ENCODE assay signal across 16 cellular contexts in genomic region chr3:4992118-4992517, GRCh38. TPM values are rescaled to one million over a fixed set of nuclear protein-coding genes. Genes with fewer than 3 reads are reported as not detected.
A peak's percentile ranks its signal among the peaks of the same experiment; 100 is the strongest.
DNase-seq lines count a peak whose midpoint lies in the region; ATAC-seq and TF ChIP-seq lines count a peak whose summit lies in the region.
"Had no signal": no experiment of that assay in that cellular context is flagged by ENCODE, and none has a peak within 500 bp of the region (broad histone marks: within the 10 kb centered on the region; RNA-seq: fewer than 3 reads in every experiment).

No MANE protein-coding gene starts in this region.

- H3K4me3 ChIP-seq in RWPE2 (ENCODE audit: severe bottlenecking) = no peak overlapping the region
- no peak overlapping the region for H3K4me3 ChIP-seq in endodermal cell (ENCODE audit: low read length)
- H3K4me3 ChIP-seq in tibial artery = no peak overlapping the region
- H3K4me3 ChIP-seq: BLaER1 treated with 17β-estradiol and CSF1 and Interleukin-3, amounts not matched to agents 10 nM and 100 nM; GM12878; GM23338 had no signal

- H3K27ac ChIP-seq in RWPE2 (ENCODE audit: poor library complexity, severe bottlenecking) (peak overlapping the region; percentile 98), endodermal cell (ENCODE audit: low read depth, low read length) (no peak overlapping the region), tibial artery (peak overlapping the region; percentile 77 to 86)
- H3K27ac ChIP-seq: 22Rv1 had no signal

- H3K27me3 ChIP-seq in RWPE2 (ENCODE audit: insufficient read depth, poor library complexity, severe bottlenecking) = no peaks in the 10 kb centered on the region
- no peaks in the 10 kb centered on the region for H3K27me3 ChIP-seq in endodermal cell (ENCODE audit: control insufficient read depth, insufficient read depth, low read length, poor library complexity, severe bottlenecking)
- no peaks in the 10 kb centered on the region for H3K27me3 ChIP-seq in tibial artery

- H3K4me1 ChIP-seq in RWPE2 (ENCODE audit: insufficient read depth, poor library complexity, severe bottlenecking) = peaks cover 38% of the 10 kb centered on the region
- peaks cover 15% of the 10 kb centered on the region for H3K4me1 ChIP-seq in endodermal cell (ENCODE audit: control insufficient read depth, insufficient read depth, low read length)
- peaks cover 0 to 46% (median 27%) of the 10 kb centered on the region in 4 donors for H3K4me1 ChIP-seq in tibial artery

- no peaks in the 10 kb centered on the region for H3K9me3 Mint-ChIP-seq in activated CD4-positive, alpha-beta T cell treated with anti-CD3 and anti-CD28 coated beads, Interleukin-2, amount 10 ng/mL, durations not matched to agents 24 days and 14 days
- no peaks in the 10 kb centered on the region for H3K9me3 Mint-ChIP-seq in endodermal cell
- H3K9me3 Mint-ChIP-seq: CD4-positive, alpha-beta T cell; GM23338; H9 had no signal

- no peaks in the 10 kb centered on the region for H3K27me3 Mint-ChIP-seq in activated CD4-positive, alpha-beta T cell treated with anti-CD3 and anti-CD28 coated beads, Interleukin-2, amount 10 ng/mL, durations not matched to agents 24 days and 14 days
- peaks cover 2% of the 10 kb centered on the region for H3K27me3 Mint-ChIP-seq in endodermal cell (ENCODE audit: insufficient read depth)
- H3K27me3 Mint-ChIP-seq: CD4-positive, alpha-beta T cell had no signal

- H3K4me3 Mint-ChIP-seq in activated CD4-positive, alpha-beta T cell treated with anti-CD3 and anti-CD28 coated beads, Interleukin-2, amount 10 ng/mL, durations not matched to agents 24 days and 14 days = no peak overlapping the region
- no peak overlapping the region for H3K4me3 Mint-ChIP-seq in endodermal cell
- H3K4me3 Mint-ChIP-seq: CD4-positive, alpha-beta T cell; GM23338; H9 had no signal

- H3K4me1 Mint-ChIP-seq in activated CD4-positive, alpha-beta T cell treated with anti-CD3 and anti-CD28 coated beads, Interleukin-2, amount 10 ng/mL, durations not matched to agents 24 days and 14 days = peaks cover 39% of the 10 kb centered on the region
- H3K4me1 Mint-ChIP-seq in endodermal cell = peaks cover 10% of the 10 kb centered on the region

- ATAC-seq in RWPE2 (ENCODE audit: low read depth) (no peak), GM19395 (IDR thresholded peaks at IDR 0.05; ENCODE audit: unreplicated experiment) (no peak)
- ATAC-seq: GM12878, GM23338 had no signal

- intact Hi-C loops in activated CD4-positive, alpha-beta T cell treated with anti-CD3 and anti-CD28 coated beads, Interleukin-2, amount 10 ng/mL, durations not matched to agents 24 days and 14 days (cut with micrococcal nuclease) = no loop called here
- intact Hi-C loops in tibial artery (cut with DNase I; ENCODE audit: low total_unique reads) = no loop called here

- H3K9ac ChIP-seq in endodermal cell (ENCODE audit: extremely low read depth, low read length, poor library complexity, severe bottlenecking) = no peak overlapping the region
- H3K9ac ChIP-seq: BLaER1 treated with 17β-estradiol and CSF1 and Interleukin-3, amounts not matched to agents 10 nM and 100 nM had no signal

- no peak overlapping the region for H3K27ac Mint-ChIP-seq in activated CD4-positive, alpha-beta T cell treated with anti-CD3 and anti-CD28 coated beads, Interleukin-2, amount 10 ng/mL, durations not matched to agents 24 days and 14 days
- no peak overlapping the region for H3K27ac Mint-ChIP-seq in endodermal cell
- H3K27ac Mint-ChIP-seq: CD4-positive, alpha-beta T cell; GM23338; H9 had no signal

- DNase-seq in activated CD4-positive, alpha-beta T cell treated with anti-CD3 and anti-CD28 coated beads, Interleukin-2, amount 10 ng/mL, durations not matched to agents 24 days and 14 days = peak; percentile 48
- no peak for DNase-seq in activated CD4-positive, alpha-beta T cell treated with anti-CD3 and anti-CD28 coated beads for 48 hours
- DNase-seq in RWPE2 (ENCODE audit: low spot score) (no peak), endodermal cell (peak; percentile 19), tibial artery (no peak), CD1c-positive myeloid dendritic cell (ENCODE audit: extremely low spot score) (no peak)
- no peak for DNase-seq in stimulated activated CD4-positive, alpha-beta T cell treated with anti-CD3 and anti-CD28 coated beads, Interleukin-4, amount 100 ng/mL, for 24 hours
- DNase-seq: ACHN; CD4-positive, alpha-beta T cell; DMS79; H9 had no signal

- no peaks in the 10 kb centered on the region for H3K9me3 ChIP-seq in RWPE2 (ENCODE audit: severe bottlenecking)
- H3K9me3 ChIP-seq in endodermal cell (ENCODE audit: control insufficient read depth, low read length) = no peaks in the 10 kb centered on the region
- no peaks in the 10 kb centered on the region for H3K9me3 ChIP-seq in tibial artery
- H3K9me3 ChIP-seq: BLaER1 treated with 17β-estradiol and CSF1 and Interleukin-3, amounts not matched to agents 10 nM and 100 nM had no signal

- TF ChIP-seq CTCF in RWPE2 (IDR thresholded peaks at IDR 0.05; ENCODE audit: poor library complexity, severe bottlenecking) (no peak), endodermal cell (conservative IDR thresholded peaks at IDR 0.05) (no peak), tibial artery (IDR thresholded peaks at IDR 0.05) (no peak)

- WGBS in endodermal cell (ENCODE audit: insufficient coverage in 1 of 2, insufficient read length in 1 of 2), 2 experiments = 92% methylated on average over 3 to 5 of the region's 6 CpGs

- no peaks in the 10 kb centered on the region for H3K36me3 ChIP-seq in RWPE2 (ENCODE audit: low read depth)
- no peaks in the 10 kb centered on the region for H3K36me3 ChIP-seq in endodermal cell (ENCODE audit: control insufficient read depth, insufficient read depth, low read length)
- H3K36me3 ChIP-seq in tibial artery = no peaks in the 10 kb centered on the region
- H3K36me3 ChIP-seq: BLaER1 treated with 17β-estradiol and CSF1 and Interleukin-3, amounts not matched to agents 10 nM and 100 nM had no signal

- H3K36me3 Mint-ChIP-seq in activated CD4-positive, alpha-beta T cell treated with anti-CD3 and anti-CD28 coated beads, Interleukin-2, amount 10 ng/mL, durations not matched to agents 24 days and 14 days (ENCODE audit: low read depth) = no peaks in the 10 kb centered on the region
- no peaks in the 10 kb centered on the region for H3K36me3 Mint-ChIP-seq in endodermal cell (ENCODE audit: low read depth)

RNA-seq across cellular contexts. Expression of gene BHLHE40, which starts 12.9 kb away (rescaled TPM):
- total RNA-seq in activated CD4-positive, alpha-beta T cell treated with anti-CD3 and anti-CD28 coated beads, Interleukin-2, amount 10 ng/mL, durations not matched to agents 24 days and 14 days = 368 and 375 TPM in 2 replicates
- total RNA-seq in endodermal cell = 1 to 10 TPM; 2.6 to 2.9 TPM
- polyA plus RNA-seq in endodermal cell (2013, experiment 1 of 2) = 8.3 TPM
- polyA plus RNA-seq in endodermal cell (2013, experiment 2 of 2) = 14.0 TPM

Comparison
In these comparisons a context has a peak if more than half of its experiments do, and no peak if none do; other contexts are left out.
1. DNase-seq: peak in activated CD4-positive, alpha-beta T cell treated with anti-CD3 and anti-CD28 coated beads, Interleukin-2, amount 10 ng/mL, durations not matched to agents 24 days and 14 days (single experiment) and endodermal cell (single experiment); none in activated CD4-positive, alpha-beta T cell treated with anti-CD3 and anti-CD28 coated beads for 48 hours (single experiment), RWPE2 (single experiment), tibial artery (0 of 2), stimulated activated CD4-positive, alpha-beta T cell treated with anti-CD3 and anti-CD28 coated beads, Interleukin-4, amount 100 ng/mL, for 24 hours (single experiment) and CD1c-positive myeloid dendritic cell (single experiment).
2. RNA of gene BHLHE40, which starts 12.9 kb away (total RNA-seq): 368 to 375 TPM in activated CD4-positive, alpha-beta T cell treated with anti-CD3 and anti-CD28 coated beads, Interleukin-2, amount 10 ng/mL, durations not matched to agents 24 days and 14 days; 2.6 to 2.9 TPM in endodermal cell; every median in the first group is over 10 times any median in the second.